In genomic region chr2:1803217-1804115, GRCh38 we compare ENCODE assay signal across 14 cellular contexts. TPM values are rescaled to one million over a fixed set of nuclear protein-coding genes. Genes with fewer than 3 reads are reported as not detected.
"Had no signal": no experiment of that assay in that cellular context is flagged by ENCODE, and none has a peak within 500 bp of the region (broad histone marks: within the 10 kb centered on the region; RNA-seq: fewer than 3 reads in every experiment).

No MANE protein-coding gene starts in this region.

- H3K36me3 Mint-ChIP-seq: activated naive CD4-positive, alpha-beta T cell treated with anti-CD3 and anti-CD28 coated beads, Interleukin-2, amount 10 ng/mL, durations not matched to agents 7 days and 5 days had no signal

- H3K79me2 ChIP-seq: hepatocyte had no signal

- DNase-seq: activated CD4-positive, alpha-beta T cell treated with anti-CD3 and anti-CD28 coated beads, Interleukin-2, amount 50 U/mL, for 48 hours; activated naive CD4-positive, alpha-beta T cell treated with anti-CD3 and anti-CD28 coated beads, Interleukin-2, amount 10 ng/mL, durations not matched to agents 7 days and 5 days; left ventricle myocardium inferior; mesenchymal stem cell; pancreas; retina; stimulated activated CD4-positive, alpha-beta T cell treated with anti-CD3 and anti-CD28 coated beads, Interleukin-4, amount 100 ng/mL, for 24 hours; stimulated activated naive CD4-positive, alpha-beta T cell; WERI-Rb-1 had no signal

- H3K27ac Mint-ChIP-seq: activated naive CD4-positive, alpha-beta T cell treated with anti-CD3 and anti-CD28 coated beads, Interleukin-2, amount 10 ng/mL, durations not matched to agents 7 days and 5 days; activated T-helper 17 cell treated with anti-CD3 and anti-CD28 coated beads, Interleukin-2, amount 50 U/mL, for 72 hours; T-helper 1 cell treated with Interleukin-12 subunit alpha and Interleukin-12 subunit beta and Interleukin-4 antibody, amounts not matched to agents 30 μg/mL and 1 μg/mL, for 36 hours had no signal

- H2AFZ ChIP-seq: hepatocyte had no signal

- H3K4me1 Mint-ChIP-seq: activated naive CD4-positive, alpha-beta T cell treated with anti-CD3 and anti-CD28 coated beads, Interleukin-2, amount 10 ng/mL, durations not matched to agents 7 days and 5 days; activated T-helper 17 cell treated with anti-CD3 and anti-CD28 coated beads, Interleukin-2, amount 50 U/mL, for 72 hours had no signal

- H3K4me3 ChIP-seq: cardiac muscle cell, hepatocyte, left ventricle myocardium inferior, pancreas, skin epidermis had no signal

- H3K27ac ChIP-seq: cardiac muscle cell, hepatocyte, left ventricle myocardium inferior, pancreas, skin epidermis, WERI-Rb-1 had no signal

- H3K9me3 ChIP-seq: left ventricle myocardium inferior, pancreas had no signal

- H3K9me3 Mint-ChIP-seq: activated naive CD4-positive, alpha-beta T cell treated with anti-CD3 and anti-CD28 coated beads, Interleukin-2, amount 10 ng/mL, durations not matched to agents 7 days and 5 days; activated T-helper 17 cell treated with anti-CD3 and anti-CD28 coated beads, Interleukin-2, amount 50 U/mL, for 72 hours had no signal

- H3K27me3 Mint-ChIP-seq: activated naive CD4-positive, alpha-beta T cell treated with anti-CD3 and anti-CD28 coated beads, Interleukin-2, amount 10 ng/mL, durations not matched to agents 7 days and 5 days had no signal

- H3K4me2 ChIP-seq: hepatocyte had no signal

- H3K27me3 ChIP-seq: hepatocyte, pancreas had no signal

- H3K4me3 Mint-ChIP-seq: activated naive CD4-positive, alpha-beta T cell treated with anti-CD3 and anti-CD28 coated beads, Interleukin-2, amount 10 ng/mL, durations not matched to agents 7 days and 5 days; activated T-helper 17 cell treated with anti-CD3 and anti-CD28 coated beads, Interleukin-2, amount 50 U/mL, for 72 hours; T-helper 1 cell treated with Interleukin-12 subunit alpha and Interleukin-12 subunit beta and Interleukin-4 antibody, amounts not matched to agents 30 μg/mL and 1 μg/mL, for 36 hours had no signal

- H3K36me3 ChIP-seq: cardiac muscle cell, left ventricle myocardium inferior, pancreas, WERI-Rb-1 had no signal

- H3K4me1 ChIP-seq: pancreas had no signal

RNA-seq across cellular contexts. Expression of gene PXDN, which starts 59.2 kb away (rescaled TPM):
- total RNA-seq: activated T-helper 17 cell treated with anti-CD3 and anti-CD28 coated beads, Interleukin-2, amount 50 U/mL, for 72 hours had no signal
